Comparison of ENCODE assay signal across 1 cellular context in the genomic region with DNA sequence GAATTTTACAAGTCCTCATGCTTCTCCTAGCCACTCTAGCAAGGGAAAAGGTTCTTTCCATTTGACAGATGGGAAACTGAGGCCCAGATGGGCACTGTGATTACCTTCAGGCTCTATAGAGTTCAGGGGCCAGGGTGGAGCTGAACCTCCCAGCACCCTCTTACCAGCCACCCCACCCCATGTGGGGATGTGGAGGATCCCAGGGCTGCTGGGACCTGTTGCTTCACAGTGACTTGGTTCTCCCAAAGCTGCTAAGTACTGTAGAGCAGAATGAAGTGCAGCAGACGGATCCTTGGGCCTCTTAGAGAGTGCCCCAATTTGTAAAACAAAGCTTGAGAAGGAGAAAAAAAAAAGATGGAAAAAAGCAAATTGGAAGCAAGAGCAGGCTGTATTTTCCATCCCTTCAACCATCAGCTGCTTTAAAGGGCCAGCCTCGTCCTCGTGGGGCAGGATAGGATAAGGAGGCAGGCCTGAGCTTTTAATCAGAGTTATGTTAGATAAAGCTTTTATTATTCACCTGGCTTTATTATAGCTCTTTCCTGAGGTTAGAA.
TF ChIP-seq lines count a peak whose summit lies in the region.

No MANE protein-coding gene starts in this region.

TF ChIP-seq in K562, 482 proteins besides CTCF, POLR2A, EP300 and RAD21 (continued from another document):
- TF ChIP-seq ARID1B (IDR thresholded peaks at IDR 0.05) = no peak
TF ChIP-seq in K562: peak in this region for 0.
